In genomic region chr21:15766952-15767603, GRCh38 we compare ENCODE assay signal across 18 cellular contexts.
"Had no signal": no experiment of that assay in that cellular context is flagged by ENCODE, and none has a peak within 500 bp of the region (broad histone marks: within the 10 kb centered on the region; RNA-seq: fewer than 3 reads in every experiment).

No MANE protein-coding gene starts in this region.

- H3K9me3 Mint-ChIP-seq: activated CD4-positive, alpha-beta T cell treated with anti-CD3 and anti-CD28 coated beads, Interleukin-2, amount 10 ng/mL, durations not matched to agents 24 days and 14 days; memory B cell had no signal

- H3K9me3 ChIP-seq: esophagus squamous epithelium, left lung, prostate gland, sigmoid colon, vagina had no signal

- H3K27ac ChIP-seq: esophagus squamous epithelium, left lung, prostate gland, sigmoid colon, SK-N-MC, vagina, WERI-Rb-1 had no signal

- H3K4me3 Mint-ChIP-seq: activated CD4-positive, alpha-beta T cell treated with anti-CD3 and anti-CD28 coated beads, Interleukin-2, amount 10 ng/mL, durations not matched to agents 24 days and 14 days; brain; memory B cell; T-cell had no signal

- H3K27me3 ChIP-seq: esophagus squamous epithelium, left lung, sigmoid colon, vagina had no signal

- DNase-seq: activated CD4-positive, alpha-beta T cell treated with anti-CD3 and anti-CD28 coated beads, Interleukin-2, amount 10 ng/mL, durations not matched to agents 24 days and 14 days; activated CD8-positive, alpha-beta memory T cell treated with anti-CD3 and anti-CD28 coated beads for 24 hours; activated naive CD4-positive, alpha-beta T cell treated with anti-CD3 and anti-CD28 coated beads, Interleukin-2, amount 50 U/mL, for 16 hours; amniotic stem cell; esophagus squamous epithelium; foreskin fibroblast; head of caudate nucleus; left lung; sigmoid colon; stimulated activated naive CD4-positive, alpha-beta T cell treated with Interleukin-2 at 50 U/mL for 16 hours; T-cell; WERI-Rb-1 had no signal

- H3K27me3 Mint-ChIP-seq: activated CD4-positive, alpha-beta T cell treated with anti-CD3 and anti-CD28 coated beads, Interleukin-2, amount 10 ng/mL, durations not matched to agents 24 days and 14 days; brain; memory B cell; T-cell had no signal

- H3K4me1 ChIP-seq: prostate gland had no signal

- H3K27ac Mint-ChIP-seq: activated CD4-positive, alpha-beta T cell treated with anti-CD3 and anti-CD28 coated beads, Interleukin-2, amount 10 ng/mL, durations not matched to agents 24 days and 14 days; activated T-helper 2 cell treated with anti-CD3 and anti-CD28 coated beads, Interferon-gamma antibody, Interleukin-2, Interleukin-4, amounts not matched to agents 10 μg/mL and 5 μg/mL and 100 μg/mL, durations not matched to agents 14 hours and 24 hours and 36 hours; brain; memory B cell had no signal

- H3K4me3 ChIP-seq: esophagus squamous epithelium, left lung, prostate gland, sigmoid colon, SK-N-MC, vagina had no signal

- H3K36me3 ChIP-seq: prostate gland, sigmoid colon, vagina, WERI-Rb-1 had no signal
